In the genomic region with DNA sequence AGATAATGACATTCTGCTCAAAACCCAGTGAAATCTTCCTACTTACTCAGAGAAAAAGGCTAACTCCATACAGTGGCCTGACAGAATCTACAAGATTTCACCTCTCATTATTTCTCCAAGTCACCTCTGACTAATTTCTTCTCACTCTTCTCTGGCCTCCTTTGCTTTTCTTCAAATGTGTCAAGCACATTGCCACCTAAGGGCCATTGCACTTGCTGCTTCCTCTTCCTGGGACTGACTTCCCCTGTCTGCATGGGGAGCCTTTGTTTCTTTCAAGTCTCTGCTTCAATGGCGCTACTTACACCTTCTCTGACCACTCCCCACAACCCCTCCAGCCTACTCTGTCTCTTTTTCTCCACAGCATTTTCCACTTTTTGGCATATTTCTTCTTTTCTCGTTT, we compare ENCODE assay signal across 1 cellular context.
TF ChIP-seq lines count a peak whose summit lies in the region.

No MANE protein-coding gene starts in this region.

TF ChIP-seq in K562, 482 proteins besides CTCF, POLR2A, EP300 and RAD21 (continued from another document and continues in another):
- TF ChIP-seq, protein P1, sequence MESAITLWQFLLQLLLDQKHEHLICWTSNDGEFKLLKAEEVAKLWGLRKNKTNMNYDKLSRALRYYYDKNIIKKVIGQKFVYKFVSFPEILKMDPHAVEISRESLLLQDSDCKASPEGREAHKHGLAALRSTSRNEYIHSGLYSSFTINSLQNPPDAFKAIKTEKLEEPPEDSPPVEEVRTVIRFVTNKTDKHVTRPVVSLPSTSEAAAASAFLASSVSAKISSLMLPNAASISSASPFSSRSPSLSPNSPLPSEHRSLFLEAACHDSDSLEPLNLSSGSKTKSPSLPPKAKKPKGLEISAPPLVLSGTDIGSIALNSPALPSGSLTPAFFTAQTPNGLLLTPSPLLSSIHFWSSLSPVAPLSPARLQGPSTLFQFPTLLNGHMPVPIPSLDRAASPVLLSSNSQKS (CRISPR knock-in tag; IDR thresholded peaks at IDR 0.05) = no peak
- TF ChIP-seq ZNF318 (IDR thresholded peaks at IDR 0.05; ENCODE audit: borderline replicate concordance in 1 of 2, low read depth in 1 of 2) (no peak), SMARCB1 (IDR thresholded peaks at IDR 0.05; ENCODE audit: insufficient read length, low read depth) (no peak), YY1 (IDR thresholded peaks at IDR 0.05; ENCODE audit: borderline replicate concordance in 1 of 3, control insufficient read depth in 1 of 3, extremely low read depth in 1 of 3, insufficient read depth in 3 of 3, insufficient read length in 1 of 3, insufficient replicate concordance in 2 of 3, low read depth in 1 of 3, low read length in 2 of 3) (peak in 1 of 3 experiments; percentile 49), EHMT2 (IDR thresholded peaks at IDR 0.05) (0 out of 2 replicates have a peak, but pooled peaks have one; percentile 32), ZC3H4 (CRISPR knock-in tag; IDR thresholded peaks at IDR 0.05; ENCODE audit: borderline replicate concordance) (no peak), HINFP (tag; conservative IDR thresholded peaks at IDR 0.05; ENCODE audit: low read depth) (no peak), JUNB (CRISPR knock-in tag; conservative IDR thresholded peaks at IDR 0.05) (no peak), DMBX1 (CRISPR knock-in tag; IDR thresholded peaks at IDR 0.05; ENCODE audit: borderline replicate concordance) (peak; percentile 30; the same call in 1 of the 2 replicates), HMBOX1 (IDR thresholded peaks at IDR 0.05) (0 out of 2 replicates have a peak, but pooled peaks have one; percentile 8), ESRRA (IDR thresholded peaks at IDR 0.05; ENCODE audit: borderline replicate concordance, low read depth) (no peak), PHTF2 (CRISPR knock-in tag; IDR thresholded peaks at IDR 0.05) (no peak), RBM34 (IDR thresholded peaks at IDR 0.05; ENCODE audit: borderline replicate concordance, insufficient read depth, low read length) (no peak), L3MBTL2 (IDR thresholded peaks at IDR 0.05) (peak; percentile 93), NR2C2 (CRISPR knock-in tag; IDR thresholded peaks at IDR 0.05) (no peak), NR2C2 (tag; IDR thresholded peaks at IDR 0.05) (0 out of 2 replicates have a peak, but pooled peaks have one; percentile 28), SPI1 (IDR thresholded peaks at IDR 0.05; ENCODE audit: borderline replicate concordance, low read depth, low read length) (peak; percentile 76; the same call in 1 of the 2 replicates), ERF (CRISPR knock-in tag; IDR thresholded peaks at IDR 0.05) (no peak)
- TF ChIP-seq, protein P2, sequence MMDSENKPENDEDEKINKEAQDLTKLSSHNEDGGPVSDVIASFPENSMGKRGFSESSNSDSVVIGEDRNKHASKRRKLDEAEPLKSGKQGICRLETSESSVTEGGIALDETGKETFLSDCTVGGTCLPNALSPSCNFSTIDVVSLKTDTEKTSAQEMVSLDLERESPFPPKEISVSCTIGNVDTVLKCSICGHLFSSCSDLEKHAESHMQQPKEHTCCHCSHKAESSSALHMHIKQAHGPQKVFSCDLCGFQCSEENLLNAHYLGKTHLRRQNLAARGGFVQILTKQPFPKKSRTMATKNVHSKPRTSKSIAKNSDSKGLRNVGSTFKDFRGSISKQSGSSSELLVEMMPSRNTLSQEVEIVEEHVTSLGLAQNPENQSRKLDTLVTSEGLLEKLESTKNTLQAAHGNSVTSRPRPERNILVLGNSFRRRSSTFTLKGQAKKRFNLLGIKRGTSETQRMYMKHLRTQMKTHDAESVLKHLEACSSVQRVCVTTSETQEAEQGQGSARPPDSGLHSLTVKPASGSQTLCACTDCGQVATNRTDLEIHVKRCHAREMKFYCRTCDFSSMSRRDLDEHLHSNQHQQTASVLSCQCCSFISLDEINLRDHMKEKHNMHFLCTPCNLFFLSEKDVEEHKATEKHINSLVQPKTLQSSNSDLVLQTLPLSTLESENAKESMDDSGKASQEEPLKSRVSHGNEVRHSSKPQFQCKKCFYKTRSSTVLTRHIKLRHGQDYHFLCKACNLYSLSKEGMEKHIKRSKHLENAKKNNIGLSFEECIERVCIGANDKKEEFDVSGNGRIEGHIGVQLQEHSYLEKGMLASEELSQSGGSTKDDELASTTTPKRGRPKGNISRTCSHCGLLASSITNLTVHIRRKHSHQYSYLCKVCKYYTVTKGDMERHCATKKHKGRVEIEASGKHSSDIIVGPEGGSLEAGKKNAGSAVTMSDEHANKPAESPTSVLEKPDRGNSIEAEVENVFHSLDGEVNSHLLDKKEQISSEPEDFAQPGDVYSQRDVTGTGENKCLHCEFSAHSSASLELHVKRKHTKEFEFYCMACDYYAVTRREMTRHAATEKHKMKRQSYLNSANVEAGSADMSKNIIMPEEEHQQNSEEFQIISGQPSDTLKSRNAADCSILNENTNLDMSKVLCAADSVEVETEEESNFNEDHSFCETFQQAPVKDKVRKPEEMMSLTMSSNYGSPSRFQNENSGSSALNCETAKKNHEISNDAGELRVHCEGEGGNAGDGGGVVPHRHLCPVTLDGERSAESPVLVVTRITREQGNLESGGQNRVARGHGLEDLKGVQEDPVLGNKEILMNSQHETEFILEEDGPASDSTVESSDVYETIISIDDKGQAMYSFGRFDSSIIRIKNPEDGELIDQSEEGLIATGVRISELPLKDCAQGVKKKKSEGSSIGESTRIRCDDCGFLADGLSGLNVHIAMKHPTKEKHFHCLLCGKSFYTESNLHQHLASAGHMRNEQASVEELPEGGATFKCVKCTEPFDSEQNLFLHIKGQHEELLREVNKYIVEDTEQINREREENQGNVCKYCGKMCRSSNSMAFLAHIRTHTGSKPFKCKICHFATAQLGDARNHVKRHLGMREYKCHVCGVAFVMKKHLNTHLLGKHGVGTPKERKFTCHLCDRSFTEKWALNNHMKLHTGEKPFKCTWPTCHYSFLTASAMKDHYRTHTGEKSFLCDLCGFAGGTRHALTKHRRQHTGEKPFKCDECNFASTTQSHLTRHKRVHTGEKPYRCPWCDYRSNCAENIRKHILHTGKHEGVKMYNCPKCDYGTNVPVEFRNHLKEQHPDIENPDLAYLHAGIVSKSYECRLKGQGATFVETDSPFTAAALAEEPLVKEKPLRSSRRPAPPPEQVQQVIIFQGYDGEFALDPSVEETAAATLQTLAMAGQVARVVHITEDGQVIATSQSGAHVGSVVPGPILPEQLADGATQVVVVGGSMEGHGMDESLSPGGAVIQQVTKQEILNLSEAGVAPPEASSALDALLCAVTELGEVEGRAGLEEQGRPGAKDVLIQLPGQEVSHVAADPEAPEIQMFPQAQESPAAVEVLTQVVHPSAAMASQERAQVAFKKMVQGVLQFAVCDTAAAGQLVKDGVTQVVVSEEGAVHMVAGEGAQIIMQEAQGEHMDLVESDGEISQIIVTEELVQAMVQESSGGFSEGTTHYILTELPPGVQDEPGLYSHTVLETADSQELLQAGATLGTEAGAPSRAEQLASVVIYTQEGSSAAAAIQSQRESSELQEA (IDR thresholded peaks at IDR 0.05; ENCODE audit: low read depth) = no peak
- TF ChIP-seq, protein P3, sequence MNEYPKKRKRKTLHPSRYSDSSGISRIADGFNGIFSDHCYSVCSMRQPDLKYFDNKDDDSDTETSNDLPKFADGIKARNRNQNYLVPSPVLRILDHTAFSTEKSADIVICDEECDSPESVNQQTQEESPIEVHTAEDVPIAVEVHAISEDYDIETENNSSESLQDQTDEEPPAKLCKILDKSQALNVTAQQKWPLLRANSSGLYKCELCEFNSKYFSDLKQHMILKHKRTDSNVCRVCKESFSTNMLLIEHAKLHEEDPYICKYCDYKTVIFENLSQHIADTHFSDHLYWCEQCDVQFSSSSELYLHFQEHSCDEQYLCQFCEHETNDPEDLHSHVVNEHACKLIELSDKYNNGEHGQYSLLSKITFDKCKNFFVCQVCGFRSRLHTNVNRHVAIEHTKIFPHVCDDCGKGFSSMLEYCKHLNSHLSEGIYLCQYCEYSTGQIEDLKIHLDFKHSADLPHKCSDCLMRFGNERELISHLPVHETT (CRISPR knock-in tag; conservative IDR thresholded peaks at IDR 0.05 in 1 of 2, IDR thresholded peaks at IDR 0.05 in 1 of 2) = peak in 1 of 2 experiments; percentile 53; a peak in 2 of 4 replicates
- TF ChIP-seq, protein P4, sequence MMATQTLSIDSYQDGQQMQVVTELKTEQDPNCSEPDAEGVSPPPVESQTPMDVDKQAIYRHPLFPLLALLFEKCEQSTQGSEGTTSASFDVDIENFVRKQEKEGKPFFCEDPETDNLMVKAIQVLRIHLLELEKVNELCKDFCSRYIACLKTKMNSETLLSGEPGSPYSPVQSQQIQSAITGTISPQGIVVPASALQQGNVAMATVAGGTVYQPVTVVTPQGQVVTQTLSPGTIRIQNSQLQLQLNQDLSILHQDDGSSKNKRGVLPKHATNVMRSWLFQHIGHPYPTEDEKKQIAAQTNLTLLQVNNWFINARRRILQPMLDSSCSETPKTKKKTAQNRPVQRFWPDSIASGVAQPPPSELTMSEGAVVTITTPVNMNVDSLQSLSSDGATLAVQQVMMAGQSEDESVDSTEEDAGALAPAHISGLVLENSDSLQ (IDR thresholded peaks at IDR 0.05) = no peak
